8 cellular contexts compared by ENCODE assay signal in genomic region chr15:59105839-59106238, GRCh38.
A peak's percentile ranks its signal among the peaks of the same experiment; 100 is the strongest.
DNase-seq lines count a peak whose midpoint lies in the region; TF ChIP-seq lines count a peak whose summit lies in the region.

No MANE protein-coding gene starts in this region.

- H3K27me3 ChIP-seq in Loucy (ENCODE audit: insufficient read depth, low read length, poor library complexity, severe bottlenecking), result no peaks in the 10 kb centered on the region

- H3K9ac ChIP-seq in ES-I3 (ENCODE audit: low read depth, low read length) (peak overlapping the region; percentile 90), Loucy (ENCODE audit: low read depth, low read length, poor library complexity, severe bottlenecking) (peak overlapping the region; percentile 90)

- no peaks in the 10 kb centered on the region for H3K9me3 ChIP-seq in ES-I3 (ENCODE audit: control insufficient read depth, insufficient read depth, low read length)
- no peaks in the 10 kb centered on the region for H3K9me3 ChIP-seq in Loucy (ENCODE audit: insufficient read depth, low read depth, low read length)

- intact Hi-C loops in posterior cingulate gyrus (cut with DNase I), result loop anchor here (10.0 kb wide), 1 partner anchor 121 kb away; the partner anchor contains the start of gene RNF111

- H3K79me2 ChIP-seq in Loucy (ENCODE audit: insufficient read depth, low read length), result peaks cover 58% of the 10 kb centered on the region

- H3K27ac Mint-ChIP-seq in nephron progenitor cell, result no peak overlapping the region

- TF ChIP-seq CTCF in Loucy (conservative IDR thresholded peaks at IDR 0.05; ENCODE audit: low read length), result peak; percentile 32; the same call in 1 of the 2 replicates
- no peak for TF ChIP-seq CTCF in cardiac fibroblast (IDR thresholded peaks at IDR 0.05; ENCODE audit: low read depth, low read length)
- TF ChIP-seq CTCF in nephron progenitor cell (IDR thresholded peaks at IDR 0.05), result no peak

- H2AFZ ChIP-seq in Loucy (ENCODE audit: low read length), result peak overlapping the region; percentile 91

- H3K4me2 ChIP-seq in Loucy (ENCODE audit: low read depth, low read length, poor library complexity, severe bottlenecking), result peak overlapping the region; percentile 76

- no peaks in the 10 kb centered on the region for H3K9me3 Mint-ChIP-seq in nephron progenitor cell

- H3K4me1 Mint-ChIP-seq in nephron progenitor cell, result peaks cover 27% of the 10 kb centered on the region

- peaks cover 29% of the 10 kb centered on the region for H4K20me1 ChIP-seq in Loucy (ENCODE audit: insufficient read depth, low read length, poor library complexity, severe bottlenecking)

- H3K4me1 ChIP-seq in ES-I3 (ENCODE audit: insufficient read depth, low read length), result peaks cover 4% of the 10 kb centered on the region; the same call in 1 of the 2 replicates
- H3K4me1 ChIP-seq in Loucy (ENCODE audit: insufficient read depth, low read length, poor library complexity, severe bottlenecking), result peaks cover 49% of the 10 kb centered on the region

- no peaks in the 10 kb centered on the region for H3K27me3 Mint-ChIP-seq in nephron progenitor cell (ENCODE audit: low read depth, poor library complexity)

- peak overlapping the region; percentile 97 for H3K4me3 Mint-ChIP-seq in nephron progenitor cell

- no peaks in the 10 kb centered on the region for H3F3A ChIP-seq in Loucy (ENCODE audit: low read depth)

- DNase-seq in cardiac fibroblast (ENCODE audit: low read depth in 2 of 2) (no peak), nephron progenitor cell (no peak), D341Med (ENCODE audit: low spot score) (no peak), posterior cingulate gyrus (no peak), cortex of kidney (lab: John Stamatoyannopoulos, UW) (no peak)
- no peak for DNase-seq in activated effector memory CD4-positive, alpha-beta T cell treated with Interleukin-2 at 50 U/mL for 16 hours

- no peaks in the 10 kb centered on the region for H3K9me2 ChIP-seq in Loucy (replicated peaks; ENCODE audit: low read depth, low read length)

- H3K36me3 Mint-ChIP-seq in nephron progenitor cell (ENCODE audit: low read depth), result peaks cover 43% of the 10 kb centered on the region

- H3K4me3 ChIP-seq in Loucy (ENCODE audit: low read length, poor library complexity, severe bottlenecking), result peak overlapping the region; percentile 84
- peak overlapping the region; percentile 77 to 99 for H3K4me3 ChIP-seq in cardiac fibroblast (replicated peaks in 1 of 2; ENCODE audit: low read depth in 2 of 2, low read length in 2 of 2)

- H3K36me3 ChIP-seq in ES-I3 (ENCODE audit: insufficient read depth, low read length) (peaks cover 8% of the 10 kb centered on the region; the same call in 1 of the 2 replicates), Loucy (ENCODE audit: insufficient read depth, low read length) (peaks cover 29% of the 10 kb centered on the region)
